ENCODE assay signal across 10 cellular contexts in the genomic region with DNA sequence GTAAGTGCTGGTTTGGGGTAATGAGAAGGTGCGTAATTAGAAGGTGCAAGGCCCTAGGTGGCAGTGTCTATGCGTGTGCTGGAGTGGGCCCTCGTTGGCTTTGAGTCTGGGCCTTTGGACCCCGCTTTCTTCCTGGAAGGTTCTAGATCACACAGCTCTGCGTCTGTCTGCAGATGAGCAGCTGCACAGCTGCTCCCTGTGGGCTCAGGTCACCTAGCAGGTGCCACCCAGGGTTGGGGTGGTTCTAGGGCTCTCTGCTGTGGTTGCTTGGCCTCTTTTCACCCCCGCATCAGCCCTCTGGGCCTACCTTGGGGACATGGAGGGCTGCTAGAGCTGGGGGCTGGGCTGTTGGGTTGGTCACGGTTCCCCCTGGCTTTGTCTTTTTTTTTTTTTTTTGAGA.
DNase-seq lines count a peak whose midpoint lies in the region; ATAC-seq and TF ChIP-seq lines count a peak whose summit lies in the region.
"Had no signal": no experiment of that assay in that cellular context is flagged by ENCODE, and none has a peak within 500 bp of the region (broad histone marks: within the 10 kb centered on the region; RNA-seq: fewer than 3 reads in every experiment).

No MANE protein-coding gene starts in this region.

- peak overlapping the region; percentile 88 for H3K27ac ChIP-seq in OCI-LY1 (ENCODE audit: low read depth, low read length, poor library complexity, severe bottlenecking)

- no peaks in the 10 kb centered on the region for H4K20me1 ChIP-seq in OCI-LY1 (ENCODE audit: insufficient read depth, low read length)

- no peaks in the 10 kb centered on the region for H3F3A ChIP-seq in OCI-LY1 (ENCODE audit: insufficient read depth, low read length)

- H3K4me3 ChIP-seq in OCI-LY1 (ENCODE audit: low read depth, low read length, poor library complexity, severe bottlenecking): no peak overlapping the region

- no peaks in the 10 kb centered on the region for H3K9me2 ChIP-seq in OCI-LY1 (ENCODE audit: low read depth, low read length)

- no peaks in the 10 kb centered on the region for H3K79me2 ChIP-seq in OCI-LY1 (ENCODE audit: insufficient read depth, low read length)

- H3K9me3 Mint-ChIP-seq in T-helper 2 cell treated with Interferon-gamma antibody and Interleukin-4, amounts not matched to agents 5 μg/mL and 100 μg/mL, for 36 hours: no peaks in the 10 kb centered on the region
- H3K9me3 Mint-ChIP-seq in stimulated activated effector memory CD8-positive, alpha-beta T cell treated with anti-CD3 and anti-CD28 coated beads, Interleukin-12 subunit alpha, Interleukin-12 subunit beta, amount 100 ng/mL, for 72 hours: no peaks in the 10 kb centered on the region

- peak overlapping the region; percentile 12; the same call in 1 of the 2 replicates for H3K9ac ChIP-seq in OCI-LY1 (ENCODE audit: low read length)

- no peaks in the 10 kb centered on the region for H3K27me3 ChIP-seq in OCI-LY1 (ENCODE audit: insufficient read depth, low read length)

- H3K4me3 Mint-ChIP-seq in T-helper 2 cell treated with Interferon-gamma antibody and Interleukin-4, amounts not matched to agents 5 μg/mL and 100 μg/mL, for 36 hours: no peak overlapping the region
- peak overlapping the region; percentile 50 for H3K4me3 Mint-ChIP-seq in stimulated activated effector memory CD8-positive, alpha-beta T cell treated with anti-CD3 and anti-CD28 coated beads, Interleukin-12 subunit alpha, Interleukin-12 subunit beta, amount 100 ng/mL, for 72 hours

- ATAC-seq in stimulated activated effector memory CD8-positive, alpha-beta T cell treated with anti-CD3 and anti-CD28 coated beads, Interleukin-12 subunit alpha, Interleukin-12 subunit beta, amount 100 ng/mL, for 72 hours: no peak
- ATAC-seq in GM18909 (IDR thresholded peaks at IDR 0.05; ENCODE audit: poor library complexity, unreplicated experiment) (no peak), HG02938 (IDR thresholded peaks at IDR 0.05; ENCODE audit: unreplicated experiment) (no peak)

- H3K9me3 ChIP-seq in OCI-LY1 (ENCODE audit: low read length): no peaks in the 10 kb centered on the region

- no peak for DNase-seq in T-helper 2 cell treated with Interferon-gamma antibody and Interleukin-4, amounts not matched to agents 5 μg/mL and 100 μg/mL, for 36 hours (ENCODE audit: low spot score)
- DNase-seq in T-helper 2 cell (no peak), germinal center (ENCODE audit: low spot score) (peak; percentile 51), hepatic stellate cell (ENCODE audit: low spot score) (no peak)
- DNase-seq in stimulated activated effector memory CD8-positive, alpha-beta T cell treated with anti-CD3 and anti-CD28 coated beads, Interleukin-12 subunit alpha, Interleukin-12 subunit beta, amount 100 ng/mL, for 72 hours (ENCODE audit: low spot score in 2 of 2): no peak
- DNase-seq: 8988T, NCI-H2029 had no signal

- peaks cover 54% of the 10 kb centered on the region for H3K4me1 Mint-ChIP-seq in T-helper 2 cell treated with Interferon-gamma antibody and Interleukin-4, amounts not matched to agents 5 μg/mL and 100 μg/mL, for 36 hours (ENCODE audit: low read depth)
- peaks cover 73% of the 10 kb centered on the region for H3K4me1 Mint-ChIP-seq in stimulated activated effector memory CD8-positive, alpha-beta T cell treated with anti-CD3 and anti-CD28 coated beads, Interleukin-12 subunit alpha, Interleukin-12 subunit beta, amount 100 ng/mL, for 72 hours

- H3K27ac Mint-ChIP-seq in T-helper 2 cell treated with Interferon-gamma antibody and Interleukin-4, amounts not matched to agents 5 μg/mL and 100 μg/mL, for 36 hours: peak overlapping the region; percentile 75
- H3K27ac Mint-ChIP-seq in stimulated activated effector memory CD8-positive, alpha-beta T cell treated with anti-CD3 and anti-CD28 coated beads, Interleukin-12 subunit alpha, Interleukin-12 subunit beta, amount 100 ng/mL, for 72 hours: peak overlapping the region; percentile 86

- H3K4me1 ChIP-seq in OCI-LY1 (ENCODE audit: insufficient read depth, low read length, severe bottlenecking): peaks cover 69% of the 10 kb centered on the region

- no peaks in the 10 kb centered on the region for H3K27me3 Mint-ChIP-seq in T-helper 2 cell treated with Interferon-gamma antibody and Interleukin-4, amounts not matched to agents 5 μg/mL and 100 μg/mL, for 36 hours (ENCODE audit: low read depth)

- H2AFZ ChIP-seq in OCI-LY1 (ENCODE audit: low read length): no peak overlapping the region

- H3K36me3 ChIP-seq in OCI-LY1 (ENCODE audit: insufficient read depth, low read length): no peaks in the 10 kb centered on the region

- H3K4me2 ChIP-seq in OCI-LY1 (ENCODE audit: low read length): peak overlapping the region; percentile 21; the same call in 1 of the 2 replicates

- no peak; the same call in 1 of the 2 replicates for TF ChIP-seq CTCF in OCI-LY1 (IDR thresholded peaks at IDR 0.05; ENCODE audit: low read length)

- peaks cover 6% of the 10 kb centered on the region for H3K36me3 Mint-ChIP-seq in T-helper 2 cell treated with Interferon-gamma antibody and Interleukin-4, amounts not matched to agents 5 μg/mL and 100 μg/mL, for 36 hours (ENCODE audit: low read depth)
- H3K36me3 Mint-ChIP-seq in stimulated activated effector memory CD8-positive, alpha-beta T cell treated with anti-CD3 and anti-CD28 coated beads, Interleukin-12 subunit alpha, Interleukin-12 subunit beta, amount 100 ng/mL, for 72 hours: peaks cover 36% of the 10 kb centered on the region
